17 cellular contexts compared by ENCODE assay signal in the genomic region with DNA sequence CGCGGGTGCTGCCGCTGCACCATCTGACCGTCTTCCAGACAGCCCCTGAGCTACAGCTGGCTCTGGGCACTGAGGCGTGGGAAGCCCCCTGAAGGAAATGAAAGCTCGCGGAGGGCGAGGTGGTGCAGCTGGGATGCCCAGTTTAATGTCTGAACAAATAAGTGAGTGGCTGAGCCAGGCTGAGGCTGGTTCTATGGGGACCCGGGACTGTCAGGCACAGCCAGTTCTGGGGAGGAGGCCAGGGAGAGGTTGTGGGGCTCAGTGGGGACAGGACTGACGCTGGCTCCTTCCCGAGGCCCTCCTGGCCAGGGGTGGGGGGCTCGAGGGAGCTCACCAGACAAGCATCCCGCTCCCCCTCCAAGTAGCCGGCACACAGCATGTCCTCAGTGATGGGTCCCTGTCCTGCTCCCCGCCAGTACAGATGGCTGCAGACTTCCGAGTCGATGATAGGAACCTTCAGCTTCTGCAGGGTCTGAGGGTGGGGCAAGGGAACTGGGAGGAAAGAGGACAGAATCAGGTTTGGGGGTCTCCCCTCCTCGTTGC. TPM values are rescaled to one million over a fixed set of nuclear protein-coding genes. Genes with fewer than 3 reads are reported as not detected.
DNase-seq lines count a peak whose midpoint lies in the region; ATAC-seq lines count a peak whose summit lies in the region.
"Had no signal": no experiment of that assay in that cellular context is flagged by ENCODE, and none has a peak within 500 bp of the region (broad histone marks: within the 10 kb centered on the region; RNA-seq: fewer than 3 reads in every experiment).

No MANE protein-coding gene starts in this region.

- ATAC-seq in left colon = no peak
- no peak for ATAC-seq in HG03342 (IDR thresholded peaks at IDR 0.05; ENCODE audit: unreplicated experiment)
- ATAC-seq: CD8-positive, alpha-beta T cell; HepG2 had no signal

- no peak overlapping the region for H3K4me3 ChIP-seq in H7 (ENCODE audit: insufficient read depth, low read depth, low read length)
- H3K4me3 ChIP-seq: BLaER1, HAP-1 had no signal

- peak; percentile 48 for DNase-seq in activated CD8-positive, alpha-beta memory T cell treated with anti-CD3 and anti-CD28 coated beads, Interleukin-2, amount 50 U/mL, for 48 hours
- DNase-seq in activated CD8-positive, alpha-beta memory T cell treated with anti-CD3 and anti-CD28 coated beads for 24 hours = no peak
- DNase-seq in H7 (peak; percentile 35), epidermal melanocyte (ENCODE audit: insufficient read length, low spot score) (peak; percentile 1), posterior vena cava (ENCODE audit: low spot score) (peak; percentile 59), left colon (no peak), NCI-H748 treated with DMSO at 0.1 percent for 48 hours (lab: John Stamatoyannopoulos, UW) (no peak)
- DNase-seq: 8988T; CD8-positive, alpha-beta T cell; COR-L47; GOT3; KG1 had no signal

- intact Hi-C loops in posterior vena cava (cut with DNase I) = loop anchor here (10.0 kb wide), 2 partner anchors 129 to 149 kb away; a partner anchor contains a TSS
- intact Hi-C loops in left colon (cut with DNase I, micrococcal nuclease) = no loop called here

- no peaks in the 10 kb centered on the region for H3K36me3 ChIP-seq in H7 (replicated peaks; ENCODE audit: control insufficient read depth, insufficient read depth, low read length)
- H3K36me3 ChIP-seq: BLaER1, HAP-1 had no signal

- H3K27me3 ChIP-seq in H7 (ENCODE audit: control insufficient read depth, insufficient read depth, low read length) = peaks cover 14% of the 10 kb centered on the region; the same call in 1 of the 2 replicates

RNA-seq across cellular contexts. Expression of a gene that starts 4.4 kb away (rescaled TPM):
- total RNA-seq in H7 (2014; rRNA removed; shearing (Covaris generic)) = 0.80 and 0.85 TPM in 2 replicates
- total RNA-seq in posterior vena cava = not detected
- 10 to 100 TPM in 1 of 2 donors, under 1 TPM in 1; 0.78 to 12.9 TPM for total RNA-seq in left colon
- total RNA-seq: A673 had no signal

RNA-seq across cellular contexts. Expression of a gene that starts 23.5 kb away (rescaled TPM):
- total RNA-seq in H7 (2014; rRNA removed; shearing (Covaris generic)) = not detected in 2 replicates
- not detected for total RNA-seq in posterior vena cava
- 10 to 100 TPM; 40.9 to 50.0 TPM for total RNA-seq in left colon
- total RNA-seq: A673; CD8-positive, alpha-beta T cell had no signal

RNA-seq across cellular contexts. Expression of a gene that starts 29.4 kb away (rescaled TPM):
- 55.2 and 94.1 TPM in 2 replicates for total RNA-seq in H7 (2014; rRNA removed; shearing (Covaris generic))
- 10 to 100 TPM; 16.0 to 17.6 TPM for total RNA-seq in posterior vena cava
- 10 to 100 TPM; 20.7 to 30.8 TPM for total RNA-seq in left colon

RNA-seq across cellular contexts. Expression of a gene that starts 36.6 kb away (rescaled TPM):
- 0.42 and 1.5 TPM in 2 replicates for total RNA-seq in H7 (2014; rRNA removed; shearing (Covaris generic))
- not detected for total RNA-seq in posterior vena cava
- total RNA-seq in left colon = 1 to 10 TPM; 1.7 to 6.4 TPM
- total RNA-seq: A673, HepG2 had no signal

RNA-seq across cellular contexts. Expression of a gene that starts 55.3 kb away (rescaled TPM):
- not detected in 2 replicates for total RNA-seq in H7 (2014; rRNA removed; shearing (Covaris generic))
- not detected for total RNA-seq in posterior vena cava
- not detected for total RNA-seq in left colon
- total RNA-seq: A673; CD8-positive, alpha-beta T cell; HepG2 had no signal

Comparison
In these comparisons a context has a peak if more than half of its experiments do, and no peak if none do; other contexts are left out.
1. DNase-seq: peak in activated CD8-positive, alpha-beta memory T cell treated with anti-CD3 and anti-CD28 coated beads, Interleukin-2, amount 50 U/mL, for 48 hours (single experiment), H7 (single experiment), epidermal melanocyte (single experiment) and posterior vena cava (single experiment); none in activated CD8-positive, alpha-beta memory T cell treated with anti-CD3 and anti-CD28 coated beads for 24 hours (single experiment), left colon (0 of 2) and NCI-H748 treated with DMSO at 0.1 percent for 48 hours (single experiment).
2. RNA of a gene that starts 23.5 kb away (total RNA-seq): 40.9 to 50.0 TPM in left colon; not detected in posterior vena cava and not detected in H7; every median in the first group is over 10 times any median in the second.
3. intact Hi-C loops: an anchor here in posterior vena cava (10.0 kb wide); none called in left colon.